Comparison of ENCODE assay signal across 8 cellular contexts in the genomic region with DNA sequence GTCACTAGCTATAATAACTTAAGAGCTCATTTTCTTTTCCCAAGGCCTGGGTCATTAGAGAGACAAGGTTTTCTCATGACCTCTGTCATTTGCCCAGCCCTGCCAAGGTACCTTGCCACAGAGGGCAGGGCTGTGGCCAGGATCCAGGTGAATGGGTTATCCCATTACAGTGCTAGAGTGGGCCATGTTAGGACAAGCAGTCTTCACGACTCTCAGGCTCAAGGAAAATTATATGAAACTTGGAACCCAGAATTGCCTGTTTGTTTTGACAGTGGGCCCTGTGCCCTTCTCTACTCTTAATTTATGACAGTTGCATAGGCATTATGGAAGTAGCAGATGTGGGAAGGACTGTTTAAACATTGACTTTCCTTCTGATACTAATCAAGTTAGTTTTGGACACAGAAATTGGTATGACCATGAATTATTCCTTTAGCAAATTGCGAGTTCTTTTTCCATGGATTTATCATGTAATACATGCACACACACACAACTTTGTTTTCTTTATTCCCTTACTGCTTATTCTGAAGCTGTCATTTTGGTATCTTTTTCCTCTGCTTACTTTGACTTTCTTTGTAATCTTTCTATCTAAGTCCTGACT. TPM values are rescaled to one million over a fixed set of nuclear protein-coding genes. Genes with fewer than 3 reads are reported as not detected.
DNase-seq lines count a peak whose midpoint lies in the region; ATAC-seq and TF ChIP-seq lines count a peak whose summit lies in the region.

No MANE protein-coding gene starts in this region.

- no peaks in the 10 kb centered on the region for H3K9me3 Mint-ChIP-seq in activated naive CD4-positive, alpha-beta T cell treated with anti-CD3 and anti-CD28 coated beads, Interleukin-2, amount 50 U/mL, for 24 hours
- H3K9me3 Mint-ChIP-seq in activated T-helper 1 cell treated with anti-CD3 and anti-CD28 coated beads, Interleukin-12 subunit alpha, Interleukin-12 subunit beta, Interleukin-2, Interleukin-4 antibody, amounts not matched to agents 30 ng/mL and 10 ng/mL and 1 ng/mL, durations not matched to agents 14 hours and 24 hours and 36 hours = no peaks in the 10 kb centered on the region

- H3K27ac ChIP-seq in upper lobe of right lung = peak overlapping the region; percentile 63

- H3K4me3 Mint-ChIP-seq in activated naive CD4-positive, alpha-beta T cell treated with anti-CD3 and anti-CD28 coated beads, Interleukin-2, amount 50 U/mL, for 24 hours = no peak overlapping the region
- no peak overlapping the region for H3K4me3 Mint-ChIP-seq in activated T-helper 1 cell treated with anti-CD3 and anti-CD28 coated beads, Interleukin-12 subunit alpha, Interleukin-12 subunit beta, Interleukin-2, Interleukin-4 antibody, amounts not matched to agents 30 ng/mL and 10 ng/mL and 1 ng/mL, durations not matched to agents 14 hours and 24 hours and 36 hours

- H3K36me3 Mint-ChIP-seq in activated naive CD4-positive, alpha-beta T cell treated with anti-CD3 and anti-CD28 coated beads, Interleukin-2, amount 50 U/mL, for 24 hours = no peaks in the 10 kb centered on the region
- peaks cover 9% of the 10 kb centered on the region for H3K36me3 Mint-ChIP-seq in activated T-helper 1 cell treated with anti-CD3 and anti-CD28 coated beads, Interleukin-12 subunit alpha, Interleukin-12 subunit beta, Interleukin-2, Interleukin-4 antibody, amounts not matched to agents 30 ng/mL and 10 ng/mL and 1 ng/mL, durations not matched to agents 14 hours and 24 hours and 36 hours (ENCODE audit: low read depth)

- no peak for DNase-seq in activated naive CD4-positive, alpha-beta T cell treated with Interleukin-2 at 50 U/mL for 16 hours
- DNase-seq in activated T-helper 1 cell treated with anti-CD3 and anti-CD28 coated beads, Interleukin-12 subunit alpha, Interleukin-12 subunit beta, Interleukin-2, Interleukin-4 antibody, amounts not matched to agents 30 ng/mL and 10 ng/mL and 1 ng/mL, durations not matched to agents 14 hours and 24 hours and 36 hours (ENCODE audit: low spot score) = no peak
- DNase-seq in left colon = peak in 1 of 2 donors; percentile 13
- no peak for DNase-seq in upper lobe of right lung
- no peak for DNase-seq in NCI-H1092 (lab: John Stamatoyannopoulos, UW)
- no peak for DNase-seq in NCI-H2081 treated with DMSO at 0.1 percent for 48 hours (lab: John Stamatoyannopoulos, UW)
- DNase-seq in NOMO-1 treated with DMSO at 0.1 percent for 48 hours (lab: John Stamatoyannopoulos, UW; ENCODE audit: unreplicated experiment) = no peak

- ATAC-seq in left colon (peak; percentile 62), upper lobe of right lung (peak; percentile 22)

- intact Hi-C loops in activated T-helper 1 cell treated with anti-CD3 and anti-CD28 coated beads, Interleukin-12 subunit alpha, Interleukin-12 subunit beta, Interleukin-2, Interleukin-4 antibody, amounts not matched to agents 30 ng/mL and 10 ng/mL and 1 ng/mL, durations not matched to agents 14 hours and 24 hours and 36 hours (cut with micrococcal nuclease) = loop anchor here (1.0 kb wide), 3 partner anchors 10 to 38 kb away; no protein-coding TSS in a partner anchor
- intact Hi-C loops in left colon (cut with DNase I, micrococcal nuclease) (no loop called here), upper lobe of right lung (cut with DNase I) (no loop called here)

- H3K4me3 ChIP-seq in upper lobe of right lung = no peak overlapping the region

- TF ChIP-seq CTCF in upper lobe of right lung (IDR thresholded peaks at IDR 0.05) = no peak

- peak overlapping the region; percentile 89 for H3K27ac Mint-ChIP-seq in activated naive CD4-positive, alpha-beta T cell treated with anti-CD3 and anti-CD28 coated beads, Interleukin-2, amount 50 U/mL, for 24 hours
- peak overlapping the region; percentile 87 for H3K27ac Mint-ChIP-seq in activated T-helper 1 cell treated with anti-CD3 and anti-CD28 coated beads, Interleukin-12 subunit alpha, Interleukin-12 subunit beta, Interleukin-2, Interleukin-4 antibody, amounts not matched to agents 30 ng/mL and 10 ng/mL and 1 ng/mL, durations not matched to agents 14 hours and 24 hours and 36 hours

- H3K27me3 ChIP-seq in upper lobe of right lung = no peaks in the 10 kb centered on the region

- H3K9me3 ChIP-seq in upper lobe of right lung = no peaks in the 10 kb centered on the region

- H3K36me3 ChIP-seq in upper lobe of right lung = no peaks in the 10 kb centered on the region

- peaks cover 27% of the 10 kb centered on the region for H3K4me1 Mint-ChIP-seq in activated naive CD4-positive, alpha-beta T cell treated with anti-CD3 and anti-CD28 coated beads, Interleukin-2, amount 50 U/mL, for 24 hours
- H3K4me1 Mint-ChIP-seq in activated T-helper 1 cell treated with anti-CD3 and anti-CD28 coated beads, Interleukin-12 subunit alpha, Interleukin-12 subunit beta, Interleukin-2, Interleukin-4 antibody, amounts not matched to agents 30 ng/mL and 10 ng/mL and 1 ng/mL, durations not matched to agents 14 hours and 24 hours and 36 hours (ENCODE audit: low read depth) = peaks cover 49% of the 10 kb centered on the region

- H3K27me3 Mint-ChIP-seq in activated naive CD4-positive, alpha-beta T cell treated with anti-CD3 and anti-CD28 coated beads, Interleukin-2, amount 50 U/mL, for 24 hours = no peaks in the 10 kb centered on the region
- H3K27me3 Mint-ChIP-seq in activated T-helper 1 cell treated with anti-CD3 and anti-CD28 coated beads, Interleukin-12 subunit alpha, Interleukin-12 subunit beta, Interleukin-2, Interleukin-4 antibody, amounts not matched to agents 30 ng/mL and 10 ng/mL and 1 ng/mL, durations not matched to agents 14 hours and 24 hours and 36 hours (ENCODE audit: insufficient read depth) = no peaks in the 10 kb centered on the region

- H3K4me1 ChIP-seq in upper lobe of right lung = peaks cover 18% of the 10 kb centered on the region

RNA-seq across cellular contexts. Expression of a gene that starts 41.8 kb away (rescaled TPM):
- 3.1 and 3.2 TPM in 2 replicates for total RNA-seq in activated T-helper 1 cell treated with anti-CD3 and anti-CD28 coated beads, Interleukin-12 subunit alpha, Interleukin-12 subunit beta, Interleukin-2, Interleukin-4 antibody, amounts not matched to agents 30 ng/mL and 10 ng/mL and 1 ng/mL, durations not matched to agents 14 hours and 24 hours and 36 hours
- total RNA-seq in left colon (10 to 100 TPM; 17.6 to 19.2 TPM), upper lobe of right lung (17.7 TPM)
